Comparison of ENCODE assay signal across 31 cellular contexts in the genomic region with DNA sequence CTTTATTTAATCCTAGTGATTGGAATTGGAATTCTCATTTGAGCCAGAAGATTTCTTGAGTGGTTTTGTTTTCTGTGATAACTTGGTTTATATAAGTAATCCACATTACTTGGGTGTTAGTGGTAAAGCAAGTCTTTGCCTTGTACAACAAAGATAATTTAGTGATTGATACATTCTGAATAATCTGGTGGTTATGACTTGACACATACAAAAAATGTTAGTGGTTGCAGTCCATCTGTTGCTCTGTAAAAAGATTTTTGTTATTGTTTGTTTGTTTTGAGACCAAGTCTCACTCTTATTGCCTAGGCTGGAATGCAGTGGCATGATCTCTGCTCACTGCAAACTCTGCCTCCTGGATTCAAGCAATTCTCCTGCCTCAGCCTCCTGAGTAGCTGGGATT. TPM values are rescaled to one million over a fixed set of nuclear protein-coding genes. Genes with fewer than 3 reads are reported as not detected.
"Had no signal": no experiment of that assay in that cellular context is flagged by ENCODE, and none has a peak within 500 bp of the region (broad histone marks: within the 10 kb centered on the region; RNA-seq: fewer than 3 reads in every experiment).

No MANE protein-coding gene starts in this region.

- H3K4me1 ChIP-seq: gastrocnemius medialis, psoas muscle, sigmoid colon, spleen, suprapubic skin, thyroid gland, vagina had no signal

- H3K27ac ChIP-seq: epithelial cell of prostate, gastrocnemius medialis, ovary, psoas muscle, sigmoid colon, skin epidermis, spleen, suprapubic skin, thyroid gland, vagina had no signal

- H3K27me3 Mint-ChIP-seq: dendritic cell treated with granulocyte-macrophage colony-stimulating factor and Interleukin-4, amounts not matched to agents 40 ng/mL and 50 ng/mL, for 4 days; memory B cell; stimulated activated naive B cell treated with anti-CD40 and anti-IgM and Interleukin-4, amounts not matched to agents 10 μg/mL and 1 μg/mL and 100 μg/mL, for 72 hours; stimulated activated naive CD8-positive, alpha-beta T cell treated with anti-CD3 and anti-CD28 coated beads, Interleukin-15, amount 100 ng/mL, for 72 hours had no signal

- H3K36me3 ChIP-seq: ovary, thyroid gland had no signal

- H3K4me3 ChIP-seq: gastrocnemius medialis, lung, ovary, psoas muscle, sigmoid colon, skin epidermis, spleen, suprapubic skin, thyroid gland, vagina had no signal

- DNase-seq: effector CD8-positive, alpha-beta T cell; endodermal cell; foreskin fibroblast; gastrocnemius medialis; head of caudate nucleus; natural killer cell; occipital lobe; ovary; posterior cingulate gyrus; psoas muscle; right cardiac atrium; sigmoid colon; spleen; stimulated activated naive B cell treated with anti-CD40 and anti-IgM and Interleukin-4, amounts not matched to agents 10 μg/mL and 1 μg/mL and 100 μg/mL, for 72 hours; stimulated activated naive CD8-positive, alpha-beta T cell treated with anti-CD3 and anti-CD28 coated beads, Interleukin-15, amount 100 ng/mL, for 72 hours; thyroid gland had no signal

- H3K9me3 ChIP-seq: gastrocnemius medialis, ovary, psoas muscle, sigmoid colon, spleen, suprapubic skin, thyroid gland, vagina had no signal

- H3K4me1 Mint-ChIP-seq: endodermal cell; memory B cell; natural killer cell; stimulated activated naive B cell treated with anti-CD40 and anti-IgM and Interleukin-4, amounts not matched to agents 10 μg/mL and 1 μg/mL and 100 μg/mL, for 72 hours had no signal

- H3K9me3 Mint-ChIP-seq: dendritic cell treated with granulocyte-macrophage colony-stimulating factor and Interleukin-4, amounts not matched to agents 40 ng/mL and 50 ng/mL, for 4 days; endodermal cell; memory B cell; natural killer cell; stimulated activated naive B cell treated with anti-CD40 and anti-IgM and Interleukin-4, amounts not matched to agents 10 μg/mL and 1 μg/mL and 100 μg/mL, for 72 hours; stimulated activated naive CD8-positive, alpha-beta T cell treated with anti-CD3 and anti-CD28 coated beads, Interleukin-15, amount 100 ng/mL, for 72 hours had no signal

- H3K27ac Mint-ChIP-seq: dendritic cell treated with granulocyte-macrophage colony-stimulating factor and Interleukin-4, amounts not matched to agents 40 ng/mL and 50 ng/mL, for 4 days; endodermal cell; memory B cell; natural killer cell; stimulated activated naive B cell treated with anti-CD40 and anti-IgM and Interleukin-4, amounts not matched to agents 10 μg/mL and 1 μg/mL and 100 μg/mL, for 72 hours; stimulated activated naive CD8-positive, alpha-beta T cell treated with anti-CD3 and anti-CD28 coated beads, Interleukin-15, amount 100 ng/mL, for 72 hours had no signal

- H3K4me3 Mint-ChIP-seq: dendritic cell treated with granulocyte-macrophage colony-stimulating factor and Interleukin-4, amounts not matched to agents 40 ng/mL and 50 ng/mL, for 4 days; endodermal cell; memory B cell; natural killer cell; stimulated activated naive B cell treated with anti-CD40 and anti-IgM and Interleukin-4, amounts not matched to agents 10 μg/mL and 1 μg/mL and 100 μg/mL, for 72 hours; stimulated activated naive CD8-positive, alpha-beta T cell treated with anti-CD3 and anti-CD28 coated beads, Interleukin-15, amount 100 ng/mL, for 72 hours had no signal

- H3K36me3 Mint-ChIP-seq: memory B cell, natural killer cell had no signal

- FAIRE-seq: colon, keratinocyte had no signal

- ATAC-seq: esophagus mucosa; gastrocnemius medialis; left lobe of liver; natural killer cell; psoas muscle; right cardiac atrium; stimulated activated naive B cell treated with anti-CD40 and anti-IgM and Interleukin-4, amounts not matched to agents 10 μg/mL and 1 μg/mL and 100 μg/mL, for 72 hours; stimulated activated naive CD8-positive, alpha-beta T cell treated with anti-CD3 and anti-CD28 coated beads, Interleukin-15, amount 100 ng/mL, for 72 hours had no signal

- H3K27me3 ChIP-seq: gastrocnemius medialis, ovary, sigmoid colon, spleen, suprapubic skin, thyroid gland, vagina had no signal

RNA-seq across cellular contexts. Expression of gene OMG, which starts 13.2 kb away (rescaled TPM):
- total RNA-seq: endodermal cell, esophagus mucosa, gastrocnemius medialis, glomerular endothelial cell, psoas muscle, right cardiac atrium, suprapubic skin, ureter, vagina had no signal
- polyA plus RNA-seq: keratinocyte, neural cell had no signal

RNA-seq across cellular contexts. Expression of gene EVI2B, which starts 30.0 kb away (rescaled TPM):
- total RNA-seq: endodermal cell, renal cortical epithelial cell had no signal
- polyA plus RNA-seq: neural cell had no signal

RNA-seq across cellular contexts. Expression of gene EVI2A, which starts 37.6 kb away (rescaled TPM):
- total RNA-seq: endodermal cell had no signal
- polyA plus RNA-seq: neural cell had no signal
